Comparison of ENCODE assay signal across 20 cellular contexts in genomic region chr17:80313160-80313829, GRCh38. TPM values are rescaled to one million over a fixed set of nuclear protein-coding genes. Genes with fewer than 3 reads are reported as not detected.
DNase-seq lines count a peak whose midpoint lies in the region; ATAC-seq and TF ChIP-seq lines count a peak whose summit lies in the region.
"Had no signal": no experiment of that assay in that cellular context is flagged by ENCODE, and none has a peak within 500 bp of the region (broad histone marks: within the 10 kb centered on the region; RNA-seq: fewer than 3 reads in every experiment).

No MANE protein-coding gene starts in this region.

- no peaks in the 10 kb centered on the region for H3K27me3 ChIP-seq in GM23338 (ENCODE audit: insufficient read depth)
- H3K27me3 ChIP-seq: BE2C, SJSA1 had no signal

- H3K4me2 ChIP-seq in GM23338, result no peak overlapping the region

- TF ChIP-seq CTCF in chondrocyte (IDR thresholded peaks at IDR 0.05) (no peak), progenitor cell of endocrine pancreas (IDR thresholded peaks at IDR 0.05; ENCODE audit: unreplicated experiment) (no peak), GM20000 (IDR thresholded peaks at IDR 0.05; ENCODE audit: extremely low read depth, missing control alignments) (no peak), GM23338 (conservative IDR thresholded peaks at IDR 0.05; ENCODE audit: low read depth in 2 of 2) (no peak)

- no peaks in the 10 kb centered on the region for H3K27me3 Mint-ChIP-seq in activated CD4-positive, alpha-beta T cell treated with anti-CD3 and anti-CD28 coated beads, Interleukin-2, amount 10 ng/mL, durations not matched to agents 7 days and 5 days
- no peaks in the 10 kb centered on the region for H3K27me3 Mint-ChIP-seq in activated CD4-positive, alpha-beta memory T cell treated with anti-CD3 and anti-CD28 coated beads for 36 hours
- H3K27me3 Mint-ChIP-seq in chondrocyte (ENCODE audit: low read depth) (no peaks in the 10 kb centered on the region), progenitor cell of endocrine pancreas (no peaks in the 10 kb centered on the region), GM23338 (ENCODE audit: insufficient read depth, low read depth, poor library complexity) (peaks cover 10% of the 10 kb centered on the region)

- peaks cover 6% of the 10 kb centered on the region for H3K4me1 Mint-ChIP-seq in activated CD4-positive, alpha-beta T cell treated with anti-CD3 and anti-CD28 coated beads, Interleukin-2, amount 10 ng/mL, durations not matched to agents 7 days and 5 days
- peaks cover 20% of the 10 kb centered on the region for H3K4me1 Mint-ChIP-seq in activated CD4-positive, alpha-beta memory T cell treated with anti-CD3 and anti-CD28 coated beads for 36 hours (ENCODE audit: low read depth)
- no peaks in the 10 kb centered on the region for H3K4me1 Mint-ChIP-seq in chondrocyte (ENCODE audit: low read depth)
- H3K4me1 Mint-ChIP-seq in progenitor cell of endocrine pancreas (ENCODE audit: low read depth), result no peaks in the 10 kb centered on the region
- H3K4me1 Mint-ChIP-seq in GM23338, result no peaks in the 10 kb centered on the region; the same call in 2 of the 3 replicates
- H3K4me1 Mint-ChIP-seq: nephron had no signal

- no peak overlapping the region for H2AFZ ChIP-seq in GM23338

- no peaks in the 10 kb centered on the region for H3K4me1 ChIP-seq in GM23338 (ENCODE audit: insufficient read depth)
- H3K4me1 ChIP-seq: BE2C, HAP-1, psoas muscle, SJSA1 had no signal

- peaks cover 4% of the 10 kb centered on the region; the same call in 1 of the 2 replicates for H3K36me3 ChIP-seq in GM23338 (ENCODE audit: insufficient read depth)
- H3K36me3 ChIP-seq: BE2C had no signal

- peaks cover 70% of the 10 kb centered on the region for H3K36me3 Mint-ChIP-seq in activated CD4-positive, alpha-beta T cell treated with anti-CD3 and anti-CD28 coated beads, Interleukin-2, amount 10 ng/mL, durations not matched to agents 7 days and 5 days (ENCODE audit: low read depth)
- H3K36me3 Mint-ChIP-seq in activated CD4-positive, alpha-beta memory T cell treated with anti-CD3 and anti-CD28 coated beads for 36 hours, result peaks cover 72% of the 10 kb centered on the region
- H3K36me3 Mint-ChIP-seq in chondrocyte (ENCODE audit: low read depth) (peaks cover 39% of the 10 kb centered on the region), progenitor cell of endocrine pancreas (ENCODE audit: insufficient read depth) (peaks cover 29% of the 10 kb centered on the region), GM23338 (ENCODE audit: low read depth) (peaks cover 74% of the 10 kb centered on the region)

- 0 out of 2 replicates have a peak, but pooled peaks cover 3% of the 10 kb centered on the region for H3K9me2 ChIP-seq in GM23338 (ENCODE audit: insufficient read depth)

- intact Hi-C loops in activated CD4-positive, alpha-beta memory T cell treated with anti-CD3 and anti-CD28 coated beads for 36 hours (cut with micrococcal nuclease), result no loop called here

- ATAC-seq in HG03439 (IDR thresholded peaks at IDR 0.05; ENCODE audit: unreplicated experiment), result no peak
- ATAC-seq in GM23338, result no peak
- ATAC-seq: psoas muscle had no signal

- no peak overlapping the region for H3K4me3 ChIP-seq in GM23338
- H3K4me3 ChIP-seq: HAP-1, psoas muscle, SJSA1 had no signal

- H3K27ac Mint-ChIP-seq in activated CD4-positive, alpha-beta T cell treated with anti-CD3 and anti-CD28 coated beads, Interleukin-2, amount 10 ng/mL, durations not matched to agents 7 days and 5 days, result peak overlapping the region; percentile 72
- peak overlapping the region; percentile 65 for H3K27ac Mint-ChIP-seq in activated CD4-positive, alpha-beta memory T cell treated with anti-CD3 and anti-CD28 coated beads for 36 hours
- H3K27ac Mint-ChIP-seq in chondrocyte (ENCODE audit: unreplicated experiment), result no peak overlapping the region
- H3K27ac Mint-ChIP-seq in progenitor cell of endocrine pancreas, result peak overlapping the region; percentile 56
- H3K27ac Mint-ChIP-seq in GM23338, result no peak overlapping the region
- H3K27ac Mint-ChIP-seq: nephron had no signal

- H3K4me3 Mint-ChIP-seq in activated CD4-positive, alpha-beta T cell treated with anti-CD3 and anti-CD28 coated beads, Interleukin-2, amount 10 ng/mL, durations not matched to agents 7 days and 5 days, result peak overlapping the region; percentile 7
- H3K4me3 Mint-ChIP-seq in activated CD4-positive, alpha-beta memory T cell treated with anti-CD3 and anti-CD28 coated beads for 36 hours, result peak overlapping the region; percentile 12
- H3K4me3 Mint-ChIP-seq in chondrocyte (ENCODE audit: unreplicated experiment) (no peak overlapping the region), progenitor cell of endocrine pancreas (ENCODE audit: low read depth) (no peak overlapping the region), GM23338 (no peak overlapping the region)
- H3K4me3 Mint-ChIP-seq: nephron had no signal

- no peak for DNase-seq in activated CD4-positive, alpha-beta T cell treated with anti-CD3 and anti-CD28 coated beads, Interleukin-2, amount 10 ng/mL, durations not matched to agents 7 days and 5 days
- no peak for DNase-seq in activated CD4-positive, alpha-beta T cell treated with anti-CD3 and anti-CD28 coated beads, Interleukin-2, amount 50 U/mL, for 48 hours
- no peak for DNase-seq in activated CD4-positive, alpha-beta memory T cell treated with anti-CD3 and anti-CD28 coated beads for 36 hours
- DNase-seq in chondrocyte (ENCODE audit: low spot score) (peak; percentile 40), progenitor cell of endocrine pancreas (ENCODE audit: low spot score, unreplicated experiment) (no peak), GM20000 (ENCODE audit: low spot score) (no peak), GM23338 (ENCODE audit: low spot score) (no peak)
- DNase-seq: activated gamma-delta T cell treated with Interleukin-2 at 50 U/mL for 16 hours; BE2C; DND-41; mesendoderm; NCI-H1092 treated with DMSO at 0.1 percent for 48 hours; psoas muscle; small intestine; stimulated activated CD4-positive, alpha-beta T cell treated with anti-CD3 and anti-CD28 coated beads, Interleukin-4, amount 100 ng/mL, for 1 hour; T-helper 2 cell had no signal

- no peaks in the 10 kb centered on the region for H3K79me2 ChIP-seq in GM23338 (replicated peaks; ENCODE audit: insufficient read depth)

- no peaks in the 10 kb centered on the region for H3K9me3 Mint-ChIP-seq in activated CD4-positive, alpha-beta T cell treated with anti-CD3 and anti-CD28 coated beads, Interleukin-2, amount 10 ng/mL, durations not matched to agents 7 days and 5 days
- H3K9me3 Mint-ChIP-seq in activated CD4-positive, alpha-beta memory T cell treated with anti-CD3 and anti-CD28 coated beads for 36 hours, result no peaks in the 10 kb centered on the region
- H3K9me3 Mint-ChIP-seq in chondrocyte (ENCODE audit: low read depth) (no peaks in the 10 kb centered on the region), progenitor cell of endocrine pancreas (ENCODE audit: low read depth) (no peaks in the 10 kb centered on the region), GM23338 (peaks cover 9% of the 10 kb centered on the region; the same call in 2 of the 3 replicates)
- H3K9me3 Mint-ChIP-seq: nephron had no signal

- no peaks in the 10 kb centered on the region for H4K20me1 ChIP-seq in GM23338 (replicated peaks; ENCODE audit: insufficient read depth)

- POLR2A ChIA-PET in activated CD4-positive, alpha-beta T cell treated with anti-CD3 and anti-CD28 coated beads, Interleukin-2, amount 10 ng/mL, durations not matched to agents 7 days and 5 days (lab: Charles Lee), result no interaction called here
- POLR2A ChIA-PET in activated CD4-positive, alpha-beta memory T cell treated with anti-CD3 and anti-CD28 coated beads for 36 hours (lab: Charles Lee), result no interaction called here

- no peaks in the 10 kb centered on the region for H3F3A ChIP-seq in GM23338 (replicated peaks; ENCODE audit: low read depth)

- CTCF ChIA-PET in activated CD4-positive, alpha-beta T cell treated with anti-CD3 and anti-CD28 coated beads, Interleukin-2, amount 10 ng/mL, durations not matched to agents 7 days and 5 days (lab: Charles Lee), result no interaction called here
- CTCF ChIA-PET in activated CD4-positive, alpha-beta memory T cell treated with anti-CD3 and anti-CD28 coated beads for 36 hours (lab: Charles Lee), result no interaction called here

- no peak overlapping the region for H3K27ac ChIP-seq in GM23338 (ENCODE audit: low read depth)
- H3K27ac ChIP-seq: psoas muscle, SJSA1 had no signal

TF ChIP-seq in GM23338, 12 proteins besides CTCF, POLR2A, EP300 and RAD21 (continues in another document):
- TF ChIP-seq STAT1 (IDR thresholded peaks at IDR 0.05; ENCODE audit: unreplicated experiment), result no peak

RNA-seq across cellular contexts. Expression of gene RNF213, which starts 52.6 kb away (rescaled TPM):
- total RNA-seq in activated CD4-positive, alpha-beta T cell treated with anti-CD3 and anti-CD28 coated beads, Interleukin-2, amount 10 ng/mL, durations not matched to agents 7 days and 5 days, result 100 to 1,000 TPM; 579 to 602 TPM
- 100 to 1,000 TPM; 421 to 440 TPM for total RNA-seq in activated CD4-positive, alpha-beta memory T cell treated with anti-CD3 and anti-CD28 coated beads for 36 hours
- 72.5 to 104 TPM (median 73.2 TPM) in 3 replicates for total RNA-seq in chondrocyte
- 57.6 and 61.9 TPM in 2 replicates for total RNA-seq in progenitor cell of endocrine pancreas
- 52.5 and 67.2 TPM in 2 replicates for total RNA-seq in GM23338 (2014; rRNA removed; shearing (Covaris generic))
- 21.2 and 21.9 TPM in 2 replicates for polyA plus RNA-seq in GM23338 (2016; fragmentation: Nextera tagmentation; extraction: Ambion mirVana)

Comparison
In these comparisons a context has a peak if more than half of its experiments do, and no peak if none do; other contexts are left out.
1. H3K27ac Mint-ChIP-seq: peak in activated CD4-positive, alpha-beta T cell treated with anti-CD3 and anti-CD28 coated beads, Interleukin-2, amount 10 ng/mL, durations not matched to agents 7 days and 5 days (single experiment), activated CD4-positive, alpha-beta memory T cell treated with anti-CD3 and anti-CD28 coated beads for 36 hours (single experiment) and progenitor cell of endocrine pancreas (single experiment); none in chondrocyte (single experiment) and GM23338 (single experiment).
2. H3K4me3 Mint-ChIP-seq: peak in activated CD4-positive, alpha-beta T cell treated with anti-CD3 and anti-CD28 coated beads, Interleukin-2, amount 10 ng/mL, durations not matched to agents 7 days and 5 days (single experiment) and activated CD4-positive, alpha-beta memory T cell treated with anti-CD3 and anti-CD28 coated beads for 36 hours (single experiment); none in chondrocyte (single experiment), progenitor cell of endocrine pancreas (single experiment) and GM23338 (single experiment).